ENCODE assay signal across 19 cellular contexts in the genomic region with DNA sequence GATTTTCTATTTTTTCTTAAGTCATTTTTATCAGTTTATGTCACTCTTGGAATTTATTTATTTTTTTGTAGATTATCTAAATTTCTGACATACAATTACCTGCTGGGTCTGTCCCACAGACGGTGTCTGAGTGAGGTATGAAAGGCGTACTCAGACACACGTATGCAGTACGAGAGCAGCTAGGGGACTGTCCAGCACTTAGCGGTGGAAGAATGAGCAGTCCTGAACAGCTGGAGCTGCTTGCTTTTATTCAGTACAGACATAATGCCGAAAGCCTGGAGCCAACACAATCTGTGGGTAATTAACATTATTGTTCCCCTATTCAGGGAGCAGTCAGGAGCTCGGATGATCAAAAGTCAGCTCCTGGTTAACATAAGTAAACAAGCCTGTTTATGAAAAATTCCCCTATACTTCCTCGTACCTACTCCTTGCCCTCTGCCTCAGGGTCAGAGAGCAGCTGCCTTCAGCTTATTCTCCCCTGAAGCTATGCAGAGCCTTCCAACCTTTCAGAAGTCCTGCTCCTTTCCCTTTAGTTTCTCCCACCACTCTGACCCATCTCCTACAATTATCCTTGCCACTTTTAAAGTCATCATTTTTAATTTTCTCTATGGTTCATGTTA.
DNase-seq lines count a peak whose midpoint lies in the region; ATAC-seq and TF ChIP-seq lines count a peak whose summit lies in the region.
"Had no signal": no experiment of that assay in that cellular context is flagged by ENCODE, and none has a peak within 500 bp of the region (broad histone marks: within the 10 kb centered on the region; RNA-seq: fewer than 3 reads in every experiment).

No MANE protein-coding gene starts in this region.

- no peaks in the 10 kb centered on the region for H3K9me3 ChIP-seq in effector memory CD4-positive, alpha-beta T cell (ENCODE audit: control insufficient read depth, low read length)
- H3K9me3 ChIP-seq in upper lobe of right lung, result no peaks in the 10 kb centered on the region

- no peak overlapping the region for H3K56ac ChIP-seq in mesendoderm (ENCODE audit: low read length)

- H3K9ac ChIP-seq in mesendoderm (ENCODE audit: low read length), result no peak overlapping the region

- H4K8ac ChIP-seq in mesendoderm (ENCODE audit: low read depth, low read length), result no peak overlapping the region

- H3K36me3 ChIP-seq in mesendoderm (ENCODE audit: control insufficient read depth, insufficient read depth, low read length), result no peaks in the 10 kb centered on the region
- H3K36me3 ChIP-seq in effector memory CD4-positive, alpha-beta T cell (ENCODE audit: control insufficient read depth, insufficient read depth, low read length), result no peaks in the 10 kb centered on the region
- no peaks in the 10 kb centered on the region for H3K36me3 ChIP-seq in upper lobe of right lung

- H3K27ac ChIP-seq in mesendoderm (ENCODE audit: low read depth, low read length) (no peak overlapping the region), foreskin keratinocyte (no peak overlapping the region), upper lobe of right lung (no peak overlapping the region)
- H3K27ac ChIP-seq in effector memory CD4-positive, alpha-beta T cell (ENCODE audit: insufficient read depth, low read length, poor library complexity, severe bottlenecking), result no peak overlapping the region

- CTCF ChIA-PET in GM10248 (lab: Yijun Ruan, JAX), result interaction anchor here (1.0 kb wide), 1 partner anchor 10 kb away, joined by 3 read pairs; no protein-coding TSS in a partner anchor

- H2BK15ac ChIP-seq in mesendoderm (replicated peaks; ENCODE audit: low read depth), result no peak overlapping the region

- H3K79me2 ChIP-seq in mesendoderm (ENCODE audit: control insufficient read depth, insufficient read depth, low read length), result no peaks in the 10 kb centered on the region

- ATAC-seq in foreskin keratinocyte (no peak), upper lobe of right lung (no peak)

- no peak overlapping the region for H3K4me3 ChIP-seq in mesendoderm (ENCODE audit: low read length)
- H3K4me3 ChIP-seq in effector memory CD4-positive, alpha-beta T cell (ENCODE audit: insufficient read depth, low read depth, low read length, poor library complexity, severe bottlenecking), result no peak overlapping the region
- no peak overlapping the region for H3K4me3 ChIP-seq in upper lobe of right lung

- no peak overlapping the region for H2BK5ac ChIP-seq in mesendoderm (ENCODE audit: low read length)

- no peak overlapping the region for H4K5ac ChIP-seq in mesendoderm (ENCODE audit: low read length)

- H3K27me3 ChIP-seq in mesendoderm (ENCODE audit: insufficient read depth, low read length, poor library complexity) (no peaks in the 10 kb centered on the region), foreskin keratinocyte (no peaks in the 10 kb centered on the region), upper lobe of right lung (no peaks in the 10 kb centered on the region)
- H3K27me3 ChIP-seq in effector memory CD4-positive, alpha-beta T cell (replicated peaks; ENCODE audit: control insufficient read depth, insufficient read depth, low read length, poor library complexity, severe bottlenecking), result no peaks in the 10 kb centered on the region

- TF ChIP-seq CTCF in foreskin keratinocyte (conservative IDR thresholded peaks at IDR 0.05) (no peak), GM10248 (IDR thresholded peaks at IDR 0.05; ENCODE audit: control extremely low read depth, extremely low read depth, low read depth, missing control alignments) (no peak), upper lobe of right lung (IDR thresholded peaks at IDR 0.05) (no peak)

- no peak overlapping the region for H3K4me2 ChIP-seq in mesendoderm (ENCODE audit: low read length)

- H2BK120ac ChIP-seq in mesendoderm (ENCODE audit: low read depth, low read length), result no peak overlapping the region

- H3K23ac ChIP-seq in mesendoderm (ENCODE audit: low read length), result no peak overlapping the region

- H3K4me1 ChIP-seq in mesendoderm (ENCODE audit: control insufficient read depth, low read depth, low read length) (no peaks in the 10 kb centered on the region), foreskin keratinocyte (no peaks in the 10 kb centered on the region), upper lobe of right lung (no peaks in the 10 kb centered on the region)
- no peaks in the 10 kb centered on the region for H3K4me1 ChIP-seq in effector memory CD4-positive, alpha-beta T cell (ENCODE audit: control insufficient read depth, insufficient read depth, low read length, poor library complexity, severe bottlenecking)

- no peak overlapping the region for H2AK5ac ChIP-seq in mesendoderm (ENCODE audit: low read length)

- no peak overlapping the region for H3K18ac ChIP-seq in mesendoderm (ENCODE audit: low read length)

- DNase-seq in D341Med (ENCODE audit: low spot score) (peak; percentile 21), ELF-1 (ENCODE audit: low read depth, low spot score) (peak; percentile 20), NCI-H774 (lab: John Stamatoyannopoulos, UW) (peak; percentile 13), mesendoderm (peak; percentile 6), foreskin keratinocyte (no peak), GM10248 (ENCODE audit: extremely low spot score) (no peak), upper lobe of right lung (no peak)
- no peak for DNase-seq in effector memory CD4-positive, alpha-beta T cell
- DNase-seq: ACHN; AML-193; Calu3; CD4-positive, CD25-positive, alpha-beta regulatory T cell; GF-D8; NCI-H1417; NCI-H2029; NCI-H524; RPMI8226; SIG-M5; T-helper 2 cell had no signal

- no peaks in the 10 kb centered on the region for H3K79me1 ChIP-seq in mesendoderm (ENCODE audit: low read length)

- WGBS in mesendoderm (ENCODE audit: extremely low coverage, insufficient coverage, low lambda C conversion rate), result no CpG with 5 or more reads among the region's 8 CpGs

- intact Hi-C loops in upper lobe of right lung (cut with DNase I), result no loop called here

- H3K4ac ChIP-seq in mesendoderm (ENCODE audit: low read depth, low read length), result no peak overlapping the region

- POLR2A ChIA-PET in GM10248 (lab: Yijun Ruan, JAX), result no interaction called here

Comparison
In these comparisons a context has a peak if more than half of its experiments do, and no peak if none do; other contexts are left out.
1. DNase-seq: peak in D341Med (single experiment), ELF-1 (single experiment), NCI-H774 (single experiment) and mesendoderm (single experiment); none in foreskin keratinocyte (0 of 2), effector memory CD4-positive, alpha-beta T cell (0 of 3), GM10248 (single experiment) and upper lobe of right lung (single experiment).